In the genomic region with DNA sequence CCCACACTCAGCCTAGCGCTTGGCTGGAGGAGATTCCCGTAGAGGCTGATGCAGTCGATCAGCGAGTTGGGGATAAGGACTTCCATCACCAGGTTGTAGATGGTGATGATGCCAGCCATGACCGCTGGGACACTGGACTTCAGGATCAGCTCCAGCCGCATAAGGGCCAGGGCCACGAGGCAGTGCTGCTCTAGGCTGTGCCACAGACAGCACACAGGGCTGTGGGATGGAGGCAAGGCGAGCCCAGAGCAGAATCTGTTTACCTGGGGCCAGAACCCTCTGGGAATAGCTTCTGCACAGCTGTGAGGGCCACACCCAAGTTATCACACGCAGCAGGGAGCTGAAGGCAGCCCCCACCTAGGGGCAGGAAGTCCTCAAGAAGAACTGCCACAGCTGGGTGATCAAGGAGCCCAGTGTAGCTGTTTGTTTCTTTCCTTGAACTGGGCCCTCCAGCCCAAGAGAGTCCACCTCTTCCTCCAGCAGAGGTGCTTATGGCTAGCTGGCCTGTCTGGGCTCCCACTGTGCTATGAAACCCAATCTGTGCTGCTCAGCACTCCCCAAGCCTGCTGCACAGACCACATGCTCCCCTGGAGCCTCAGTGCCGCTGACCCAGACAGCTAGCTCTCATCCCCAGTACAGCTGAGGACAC, we compare ENCODE assay signal across 8 cellular contexts. TPM values are rescaled to one million over a fixed set of nuclear protein-coding genes. Genes with fewer than 3 reads are reported as not detected.
DNase-seq lines count a peak whose midpoint lies in the region; ATAC-seq and TF ChIP-seq lines count a peak whose summit lies in the region.

No MANE protein-coding gene starts in this region.

- TF ChIP-seq CTCF in CD4-positive, alpha-beta T cell (IDR thresholded peaks at IDR 0.05) = no peak

- POLR2A ChIA-PET in CD4-positive, alpha-beta T cell (lab: Charles Lee) = interaction anchor here (0.9 to 6.6 kb wide), 10 partner anchors 10 to 295 kb away, joined by 3 to 64 read pairs (median 9); a partner anchor contains a TSS

- peak overlapping the region; percentile 20 for H3K4me3 ChIP-seq in effector memory CD4-positive, alpha-beta T cell (ENCODE audit: insufficient read depth, low read depth, low read length, poor library complexity, severe bottlenecking)
- H3K4me3 ChIP-seq in thymus (ENCODE audit: low read length) = peak overlapping the region; percentile 12
- H3K4me3 ChIP-seq in H7 (ENCODE audit: insufficient read depth, low read depth, low read length) = no peak overlapping the region

- CTCF ChIA-PET in CD4-positive, alpha-beta T cell (lab: Charles Lee) = interaction anchor here (1.0 kb wide), 1 partner anchor 40 kb away, joined by 3 read pairs; no protein-coding TSS in a partner anchor

- H3K4me3 Mint-ChIP-seq in CD4-positive, alpha-beta T cell = peak overlapping the region; percentile 54

- H3K9me3 ChIP-seq in CD4-positive, alpha-beta T cell (ENCODE audit: control insufficient read depth, low read length) = no peaks in the 10 kb centered on the region
- H3K9me3 ChIP-seq in effector memory CD4-positive, alpha-beta T cell (ENCODE audit: control insufficient read depth, low read length) = no peaks in the 10 kb centered on the region
- no peaks in the 10 kb centered on the region for H3K9me3 ChIP-seq in thymus (ENCODE audit: control insufficient read depth)

- no peaks in the 10 kb centered on the region for H3K9me3 Mint-ChIP-seq in CD4-positive, alpha-beta T cell

- WGBS in thymus = 81% methylated on average over 10 of the region's 10 CpGs

- H3K27me3 Mint-ChIP-seq in CD4-positive, alpha-beta T cell = no peaks in the 10 kb centered on the region

- peaks cover 39% of the 10 kb centered on the region for H3K36me3 Mint-ChIP-seq in CD4-positive, alpha-beta T cell (ENCODE audit: low read depth)

- H3K4me1 Mint-ChIP-seq in CD4-positive, alpha-beta T cell (ENCODE audit: low read depth) = peaks cover 93% of the 10 kb centered on the region

- peaks cover 59% of the 10 kb centered on the region for H3K4me1 ChIP-seq in effector memory CD4-positive, alpha-beta T cell (ENCODE audit: control insufficient read depth, insufficient read depth, low read length, poor library complexity, severe bottlenecking)
- peaks cover 43% of the 10 kb centered on the region for H3K4me1 ChIP-seq in thymus (ENCODE audit: control insufficient read depth, insufficient read depth, low read length)

- DNase-seq in CD4-positive, alpha-beta T cell = peak in 6 of 10 experiments; percentile 24 to 51 (median 42)
- DNase-seq in NCI-H510A (lab: John Stamatoyannopoulos, UW) = peak; percentile 74
- DNase-seq in effector memory CD4-positive, alpha-beta T cell = no peak
- no peak for DNase-seq in H7
- DNase-seq in foreskin melanocyte = no peak
- DNase-seq in effector CD4-positive, alpha-beta T cell = no peak

- H3K27ac ChIP-seq in CD4-positive, alpha-beta T cell (ENCODE audit: low read depth, low read length) = peak overlapping the region; percentile 33
- peak overlapping the region; percentile 50 for H3K27ac ChIP-seq in effector memory CD4-positive, alpha-beta T cell (ENCODE audit: insufficient read depth, low read length, poor library complexity, severe bottlenecking)
- peak overlapping the region; percentile 85 for H3K27ac ChIP-seq in thymus (ENCODE audit: low read depth)

- no peaks in the 10 kb centered on the region for H3K27me3 ChIP-seq in CD4-positive, alpha-beta T cell (ENCODE audit: control insufficient read depth, insufficient read depth, low read length)
- H3K27me3 ChIP-seq in effector memory CD4-positive, alpha-beta T cell (replicated peaks; ENCODE audit: control insufficient read depth, insufficient read depth, low read length, poor library complexity, severe bottlenecking) = no peaks in the 10 kb centered on the region
- H3K27me3 ChIP-seq in thymus (ENCODE audit: control insufficient read depth, insufficient read depth) = no peaks in the 10 kb centered on the region
- H3K27me3 ChIP-seq in H7 (ENCODE audit: control insufficient read depth, insufficient read depth, low read length) = no peaks in the 10 kb centered on the region

- peak overlapping the region; percentile 5 for H3K27ac Mint-ChIP-seq in CD4-positive, alpha-beta T cell

- H3K36me3 ChIP-seq in effector memory CD4-positive, alpha-beta T cell (ENCODE audit: control insufficient read depth, insufficient read depth, low read length) = no peaks in the 10 kb centered on the region
- peaks cover 16% of the 10 kb centered on the region for H3K36me3 ChIP-seq in thymus (ENCODE audit: control insufficient read depth, insufficient read depth)
- peaks cover 41% of the 10 kb centered on the region for H3K36me3 ChIP-seq in H7 (replicated peaks; ENCODE audit: control insufficient read depth, insufficient read depth, low read length)

- intact Hi-C loops in CD4-positive, alpha-beta T cell (cut with DNase I, micrococcal nuclease) = loop anchor here in 1 of 2 experiments (1.0 to 10.0 kb wide), 2 partner anchors 19 to 618 kb away; a partner anchor contains a TSS

- peak; percentile 79 for ATAC-seq in CD4-positive, alpha-beta T cell (ENCODE audit: poor library complexity)
- peak; percentile 63 for ATAC-seq in GM19438 (IDR thresholded peaks at IDR 0.05; ENCODE audit: low read depth, unreplicated experiment)

RNA-seq across cellular contexts. Expression of a gene that starts 6.2 kb away (rescaled TPM):
- total RNA-seq in CD4-positive, alpha-beta T cell = 10 to 100 TPM; 78.6 to 80.9 TPM
- polyA plus RNA-seq in thymus = 15.9 TPM
- 90.9 and 93.7 TPM in 2 replicates for total RNA-seq in H7 (2014; rRNA removed; shearing (Covaris generic))

Comparison
In these comparisons a context has a peak if more than half of its experiments do, and no peak if none do; other contexts are left out.
1. DNase-seq: peak in CD4-positive, alpha-beta T cell (6 of 10) and NCI-H510A (single experiment); none in effector memory CD4-positive, alpha-beta T cell (0 of 3), H7 (single experiment), foreskin melanocyte (single experiment) and effector CD4-positive, alpha-beta T cell (single experiment).
2. H3K27ac ChIP-seq: peak in every context shown above with its lines; median percentile 85 in thymus; 50 in effector memory CD4-positive, alpha-beta T cell; 33 in CD4-positive, alpha-beta T cell.